9 cellular contexts compared by ENCODE assay signal in genomic region chr3:141680620-141681389, GRCh38. TPM values are rescaled to one million over a fixed set of nuclear protein-coding genes. Genes with fewer than 3 reads are reported as not detected.
DNase-seq lines count a peak whose midpoint lies in the region; ATAC-seq and TF ChIP-seq lines count a peak whose summit lies in the region.
"Had no signal": no experiment of that assay in that cellular context is flagged by ENCODE, and none has a peak within 500 bp of the region (broad histone marks: within the 10 kb centered on the region; RNA-seq: fewer than 3 reads in every experiment).

No MANE protein-coding gene starts in this region.

- H3K23ac ChIP-seq in H9 (ENCODE audit: insufficient read length, low read depth, low read length) = no peak overlapping the region

- no peak overlapping the region for H2BK12ac ChIP-seq in H9 (ENCODE audit: insufficient read length, low read depth, low read length)

- no peaks in the 10 kb centered on the region for H3K79me1 ChIP-seq in H9 (ENCODE audit: insufficient read depth, low read depth, low read length, poor library complexity, severe bottlenecking)

- H3K4me1 Mint-ChIP-seq in H9 = peaks cover 27 to 31% of the 10 kb centered on the region in 2 experiments
- H3K4me1 Mint-ChIP-seq in mesothelial cell of epicardium = peaks cover 13% of the 10 kb centered on the region

- no peak overlapping the region for H3K4ac ChIP-seq in H9 (ENCODE audit: low read depth, low read length)

- H3K27ac Mint-ChIP-seq in H9 = peak overlapping the region in 1 of 3 experiments; percentile 27; a peak in 2 of 7 replicates
- H3K27ac Mint-ChIP-seq in mesothelial cell of epicardium = peak overlapping the region; percentile 79
- H3K27ac Mint-ChIP-seq: IgD-negative memory B cell had no signal

- H3K4me1 ChIP-seq in H9 (ENCODE audit: insufficient read depth, low read length) = peaks cover 6% of the 10 kb centered on the region; the same call in 1 of the 2 replicates

- H4K5ac ChIP-seq in H9 (ENCODE audit: insufficient read length, low read depth, low read length) = no peak overlapping the region

- H2BK15ac ChIP-seq in H9 (ENCODE audit: low read depth, low read length) = no peak overlapping the region

- H3K4me3 Mint-ChIP-seq in H9 (peak overlapping the region in 1 of 2 experiments; percentile 8; a peak in 1 of 5 replicates), mesothelial cell of epicardium (no peak overlapping the region)

- no CpG with 5 or more reads among the region's 2 CpGs for WGBS in H9 (ENCODE audit: extremely low coverage, insufficient read length, low lambda C conversion rate)

- ATAC-seq in HG03354 (IDR thresholded peaks at IDR 0.05; ENCODE audit: poor library complexity, severe bottlenecking, unreplicated experiment) = no peak

- no peak overlapping the region for H3K56ac ChIP-seq in H9 (ENCODE audit: insufficient read length, low read depth, low read length)

- in situ Hi-C loops in brain microvascular endothelial cell (cut with HindIII; ENCODE audit: low pct_ligation_motif_present, low sequenced_read_pairs) = no loop called here

- TF ChIP-seq CTCF in H9 (conservative IDR thresholded peaks at IDR 0.05) (no peak), brain microvascular endothelial cell (IDR thresholded peaks at IDR 0.05; ENCODE audit: low read depth, low read length, missing control alignments) (no peak), mesothelial cell of epicardium (IDR thresholded peaks at IDR 0.05; ENCODE audit: unreplicated experiment) (no peak), dorsolateral prefrontal cortex (IDR thresholded peaks at IDR 0.05 in 54 of 56, conservative IDR thresholded peaks at IDR 0.05 in 2 of 56; ENCODE audit: low read depth in 1 of 56, partially characterized antibody in 56 of 56) (no peak)

- H3K18ac ChIP-seq in H9 (ENCODE audit: insufficient read length, low read depth, low read length) = no peak overlapping the region

- H3K79me2 ChIP-seq in H9 (ENCODE audit: insufficient read depth, low read length) = no peaks in the 10 kb centered on the region

- no peak overlapping the region for H4K91ac ChIP-seq in H9 (ENCODE audit: insufficient read length, low read depth, low read length)

- intact Hi-C loops in dorsolateral prefrontal cortex (cut with DNase I) = no loop called here

- H3K4me2 ChIP-seq in H9 (ENCODE audit: insufficient read depth, insufficient read length, low read length) = peak overlapping the region; percentile 3

- no peak overlapping the region for H2BK20ac ChIP-seq in H9 (ENCODE audit: low read depth, low read length, poor library complexity, severe bottlenecking)

- H4K8ac ChIP-seq in H9 (replicated peaks; ENCODE audit: insufficient read length, low read depth, low read length) = no peak overlapping the region

- H3K27me3 Mint-ChIP-seq in H9 (ENCODE audit: low read depth) = no peaks in the 10 kb centered on the region
- no peaks in the 10 kb centered on the region for H3K27me3 Mint-ChIP-seq in mesothelial cell of epicardium (ENCODE audit: low read depth)

- no peaks in the 10 kb centered on the region for H3K36me3 ChIP-seq in brain microvascular endothelial cell (replicated peaks)

- DNase-seq in H9 = peak; percentile 47
- DNase-seq in NCI-H2029 treated with DMSO at 0.1 percent for 48 hours (lab: John Stamatoyannopoulos, UW) = peak; percentile 92
- DNase-seq in brain microvascular endothelial cell = peak; percentile 43
- no peak for DNase-seq in mesothelial cell of epicardium (ENCODE audit: low spot score in 2 of 2, unreplicated experiment in 2 of 2)
- no peak for DNase-seq in dorsolateral prefrontal cortex
- no peak for DNase-seq in hypothalamus (lab: John Stamatoyannopoulos, UW)
- DNase-seq in T-helper 1 cell = no peak

- H2BK5ac ChIP-seq in H9 (ENCODE audit: insufficient read length, low read length) = no peak overlapping the region

- H3K9ac ChIP-seq in H9 (ENCODE audit: extremely low read depth, insufficient read length, low read length) = no peak overlapping the region

- no peak overlapping the region for H2AK5ac ChIP-seq in H9 (ENCODE audit: insufficient read length, low read length)

- H3K14ac ChIP-seq in H9 (ENCODE audit: insufficient read depth, low read length) = no peak overlapping the region

- H3K27ac ChIP-seq in H9 (ENCODE audit: insufficient read length, low read depth, low read length) = peak overlapping the region; percentile 73
- H3K27ac ChIP-seq in brain microvascular endothelial cell = no peak overlapping the region
- H3K27ac ChIP-seq in dorsolateral prefrontal cortex = no peak overlapping the region

- H4K20me1 ChIP-seq in H9 (ENCODE audit: control insufficient read depth, insufficient read depth, insufficient read length) = no peaks in the 10 kb centered on the region

- peaks cover 0 to 2% (median 0%) of the 10 kb centered on the region in 3 experiments; a peak in 2 of 7 replicates for H3K36me3 Mint-ChIP-seq in H9 (ENCODE audit: insufficient read depth in 1 of 3, low read depth in 3 of 3)
- H3K36me3 Mint-ChIP-seq in mesothelial cell of epicardium = no peaks in the 10 kb centered on the region

- peak overlapping the region; percentile 28 for H2BK120ac ChIP-seq in H9 (ENCODE audit: low read depth, low read length, poor library complexity, severe bottlenecking)

- no peaks in the 10 kb centered on the region for H3K9me3 ChIP-seq in H9 (ENCODE audit: control insufficient read depth, low read depth, low read length)

- H3K9me3 Mint-ChIP-seq in H9 (peaks cover 3 to 4% of the 10 kb centered on the region in 2 experiments; a peak in 2 of 5 replicates), mesothelial cell of epicardium (peaks cover 9% of the 10 kb centered on the region)

- no peak overlapping the region for H3K4me3 ChIP-seq in brain microvascular endothelial cell (ENCODE audit: low read depth, low read length)
- no peak overlapping the region for H3K4me3 ChIP-seq in dorsolateral prefrontal cortex

- H3K27me3 ChIP-seq in H9 (ENCODE audit: insufficient read depth, low read length) = no peaks in the 10 kb centered on the region
- no peaks in the 10 kb centered on the region for H3K27me3 ChIP-seq in brain microvascular endothelial cell (replicated peaks)
- H3K27me3 ChIP-seq in dorsolateral prefrontal cortex = no peaks in the 10 kb centered on the region

- no peak overlapping the region for H3T11ph ChIP-seq in H9 (ENCODE audit: low read length)

- H3K23me2 ChIP-seq in H9 (ENCODE audit: insufficient read length, low read depth, low read length, poor library complexity, severe bottlenecking) = no peaks in the 10 kb centered on the region

- H2AFZ ChIP-seq in H9 (ENCODE audit: low read length) = no peak overlapping the region

RNA-seq across cellular contexts. Expression of gene RNF7, which starts 57.3 kb away (rescaled TPM):
- total RNA-seq in H9 (2021) (125 and 126 TPM in 2 replicates), mesothelial cell of epicardium (94.3 to 100 TPM (median 95.6 TPM) in 3 replicates), dorsolateral prefrontal cortex (10 to 100 TPM; 33.6 to 68.4 (median 46.7) TPM)

Comparison
In these comparisons a context has a peak if more than half of its experiments do, and no peak if none do; other contexts are left out.
1. DNase-seq: peak in H9 (single experiment), NCI-H2029 treated with DMSO at 0.1 percent for 48 hours (single experiment) and brain microvascular endothelial cell (single experiment); none in mesothelial cell of epicardium (0 of 2), dorsolateral prefrontal cortex (0 of 10), hypothalamus (0 of 51) and T-helper 1 cell (0 of 5).